ENCODE assay signal across 9 cellular contexts in the genomic region with DNA sequence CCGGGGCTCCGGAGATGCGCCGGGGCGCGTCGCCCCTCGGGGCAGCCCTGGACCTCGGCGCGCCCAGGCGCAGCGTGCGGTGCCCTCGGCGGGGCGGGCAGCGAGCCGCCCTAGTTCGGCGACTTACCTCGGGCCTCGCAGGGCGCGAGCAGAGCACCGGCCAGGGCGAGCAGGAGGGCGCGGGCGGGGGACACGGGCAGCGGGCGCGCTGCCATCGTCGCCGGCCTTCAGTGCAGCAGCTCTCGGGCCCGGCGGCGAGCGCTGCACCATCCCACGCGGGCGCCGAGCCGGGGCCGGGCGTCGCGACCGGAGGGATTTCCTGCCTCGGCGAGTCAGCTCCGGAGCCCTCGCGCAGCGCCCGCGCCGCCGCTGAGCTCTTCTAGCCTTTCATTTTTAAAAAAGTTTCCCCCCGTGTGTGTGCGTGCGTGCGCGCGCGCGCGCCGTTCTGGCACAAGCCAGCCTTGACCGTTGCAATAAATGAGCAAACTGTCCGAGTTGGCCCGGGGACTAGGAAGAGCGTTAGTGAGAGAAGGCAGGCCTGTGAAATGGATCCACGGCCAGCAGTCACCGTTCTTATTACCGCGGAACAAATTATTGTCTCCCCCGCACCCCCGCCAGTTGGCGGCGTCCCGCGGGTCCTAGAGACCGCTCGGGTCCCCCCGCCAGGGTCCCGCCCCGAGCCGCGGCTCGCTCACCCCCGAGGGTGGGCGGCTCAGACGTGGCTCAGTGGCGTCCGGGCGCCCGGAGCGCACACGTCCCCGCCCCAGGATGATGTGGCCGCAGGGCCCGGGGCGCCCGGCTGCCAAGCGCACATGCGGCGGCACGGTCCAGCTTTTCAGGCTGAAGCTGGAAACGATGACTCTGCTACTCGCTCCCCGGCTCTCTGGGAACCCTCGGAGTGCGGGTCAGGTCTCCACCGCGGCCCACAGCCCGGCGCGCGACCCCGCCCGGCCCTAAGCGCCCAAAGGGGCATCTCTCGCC. TPM values are rescaled to one million over a fixed set of nuclear protein-coding genes. Genes with fewer than 3 reads are reported as not detected.
DNase-seq lines count a peak whose midpoint lies in the region; ATAC-seq and TF ChIP-seq lines count a peak whose summit lies in the region.
"Had no signal": no experiment of that assay in that cellular context is flagged by ENCODE, and none has a peak within 500 bp of the region (broad histone marks: within the 10 kb centered on the region; RNA-seq: fewer than 3 reads in every experiment).

A gene with protein sequence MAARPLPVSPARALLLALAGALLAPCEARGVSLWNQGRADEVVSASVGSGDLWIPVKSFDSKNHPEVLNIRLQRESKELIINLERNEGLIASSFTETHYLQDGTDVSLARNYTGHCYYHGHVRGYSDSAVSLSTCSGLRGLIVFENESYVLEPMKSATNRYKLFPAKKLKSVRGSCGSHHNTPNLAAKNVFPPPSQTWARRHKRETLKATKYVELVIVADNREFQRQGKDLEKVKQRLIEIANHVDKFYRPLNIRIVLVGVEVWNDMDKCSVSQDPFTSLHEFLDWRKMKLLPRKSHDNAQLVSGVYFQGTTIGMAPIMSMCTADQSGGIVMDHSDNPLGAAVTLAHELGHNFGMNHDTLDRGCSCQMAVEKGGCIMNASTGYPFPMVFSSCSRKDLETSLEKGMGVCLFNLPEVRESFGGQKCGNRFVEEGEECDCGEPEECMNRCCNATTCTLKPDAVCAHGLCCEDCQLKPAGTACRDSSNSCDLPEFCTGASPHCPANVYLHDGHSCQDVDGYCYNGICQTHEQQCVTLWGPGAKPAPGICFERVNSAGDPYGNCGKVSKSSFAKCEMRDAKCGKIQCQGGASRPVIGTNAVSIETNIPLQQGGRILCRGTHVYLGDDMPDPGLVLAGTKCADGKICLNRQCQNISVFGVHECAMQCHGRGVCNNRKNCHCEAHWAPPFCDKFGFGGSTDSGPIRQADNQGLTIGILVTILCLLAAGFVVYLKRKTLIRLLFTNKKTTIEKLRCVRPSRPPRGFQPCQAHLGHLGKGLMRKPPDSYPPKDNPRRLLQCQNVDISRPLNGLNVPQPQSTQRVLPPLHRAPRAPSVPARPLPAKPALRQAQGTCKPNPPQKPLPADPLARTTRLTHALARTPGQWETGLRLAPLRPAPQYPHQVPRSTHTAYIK (minus strand): TSS at position 547 of the 981 bp plus-strand sequence. CDS start 332 bp downstream, at position 215.

- DNase-seq in T-helper 1 cell (no peak), left cardiac atrium (peak; percentile 59), psoas muscle (peak; percentile 62 to 69), cerebellar cortex (ENCODE audit: low spot score) (no peak), T-helper 9 cell (no peak)
- DNase-seq in activated T-helper 9 cell treated with anti-CD3 and anti-CD28 coated beads, Interleukin-2, amount 50 U/mL, for 16 hours (ENCODE audit: low read depth): peak; percentile 1

- H3K4me3 ChIP-seq in psoas muscle: peak within 1 kb of the TSS; percentile 56

- peak within 1 kb of the TSS; percentile 59 for H3K4me3 Mint-ChIP-seq in T-helper 1 cell treated with Interleukin-12 subunit alpha and Interleukin-12 subunit beta and Interleukin-4 antibody, amounts not matched to agents 30 μg/mL and 1 μg/mL, for 36 hours

- intact Hi-C loops in left cardiac atrium (cut with DNase I) (loop anchor here (5.0 to 10.0 kb wide), 3 partner anchors 117 to 406 kb away; no protein-coding TSS in a partner anchor), psoas muscle (cut with DNase I) (loop anchor here in 1 of 2 donors (5.0 kb wide), 1 partner anchor 401 kb away; no protein-coding TSS in a partner anchor)

- no peaks in the 10 kb centered on the region for H3K9me3 Mint-ChIP-seq in T-helper 1 cell treated with Interleukin-12 subunit alpha and Interleukin-12 subunit beta and Interleukin-4 antibody, amounts not matched to agents 30 μg/mL and 1 μg/mL, for 36 hours

- peaks cover 40% of the 10 kb centered on the region for H3K27me3 Mint-ChIP-seq in T-helper 1 cell treated with Interleukin-12 subunit alpha and Interleukin-12 subunit beta and Interleukin-4 antibody, amounts not matched to agents 30 μg/mL and 1 μg/mL, for 36 hours (ENCODE audit: low read depth)

- no peaks in the 10 kb centered on the region for H3K4me1 ChIP-seq in psoas muscle

- H3K27me3 ChIP-seq in psoas muscle (ENCODE audit: insufficient read depth in 3 of 3, low read length in 2 of 3): peaks cover 0 to 45% (median 20%) of the 10 kb centered on the region in 3 donors

- TF ChIP-seq CTCF in psoas muscle (IDR thresholded peaks at IDR 0.05): no peak

- H3K27ac ChIP-seq in psoas muscle: no peak within 1 kb of the TSS
- H3K27ac ChIP-seq: C4-2B had no signal

- peaks cover 4% of the 10 kb centered on the region for H3K4me1 Mint-ChIP-seq in T-helper 1 cell treated with Interleukin-12 subunit alpha and Interleukin-12 subunit beta and Interleukin-4 antibody, amounts not matched to agents 30 μg/mL and 1 μg/mL, for 36 hours (ENCODE audit: low read depth)

- no peak within 1 kb of the TSS for H3K27ac Mint-ChIP-seq in T-helper 1 cell treated with Interleukin-12 subunit alpha and Interleukin-12 subunit beta and Interleukin-4 antibody, amounts not matched to agents 30 μg/mL and 1 μg/mL, for 36 hours

- H3K36me3 ChIP-seq in psoas muscle (ENCODE audit: insufficient read depth in 1 of 2, low read depth in 1 of 2): no peaks in the 10 kb centered on the region

- no peaks in the 10 kb centered on the region for H3K9me3 ChIP-seq in psoas muscle

- peaks cover 4% of the 10 kb centered on the region for H3K36me3 Mint-ChIP-seq in T-helper 1 cell treated with Interleukin-12 subunit alpha and Interleukin-12 subunit beta and Interleukin-4 antibody, amounts not matched to agents 30 μg/mL and 1 μg/mL, for 36 hours (ENCODE audit: low read depth)

- ATAC-seq in left cardiac atrium (peak; percentile 66 to 73), psoas muscle (peak in 1 of 4 donors; percentile 37), HG03108 (IDR thresholded peaks at IDR 0.05; ENCODE audit: unreplicated experiment) (no peak)

- WGBS in psoas muscle, 3 donors: 5 to 9% (median 6%) methylated on average over 98 to 127 of the region's 127 CpGs

RNA-seq across cellular contexts. Expression of the gene that starts here (rescaled TPM):
- 1 to 10 TPM; 6.7 to 7.9 TPM for total RNA-seq in left cardiac atrium
- total RNA-seq in psoas muscle: 1 to 10 TPM in 1 of 4 donors, under 1 TPM in 2, not detected in 1; 0.24 to 3.3 (median 0.68) TPM
- under 1 TPM in 2 of 3 donors, not detected in 1; 0.01 to 0.09 TPM for polyA plus RNA-seq in psoas muscle

Comparison
In these comparisons a context has a peak if more than half of its experiments do, and no peak if none do; other contexts are left out.
1. DNase-seq: peak in activated T-helper 9 cell treated with anti-CD3 and anti-CD28 coated beads, Interleukin-2, amount 50 U/mL, for 16 hours (single experiment), left cardiac atrium (single experiment) and psoas muscle (2 of 2); none in T-helper 1 cell (0 of 5), cerebellar cortex (single experiment) and T-helper 9 cell (single experiment).